In genomic region chr12:21527451-21528180, GRCh38 we compare ENCODE assay signal across 8 cellular contexts. TPM values are rescaled to one million over a fixed set of nuclear protein-coding genes. Genes with fewer than 3 reads are reported as not detected.
A peak's percentile ranks its signal among the peaks of the same experiment; 100 is the strongest.
DNase-seq lines count a peak whose midpoint lies in the region; ATAC-seq and TF ChIP-seq lines count a peak whose summit lies in the region.

No MANE protein-coding gene starts in this region.

- H3K4me1 ChIP-seq in OCI-LY3 (ENCODE audit: low read length) (peaks cover 6% of the 10 kb centered on the region; the same call in 1 of the 2 replicates), stomach smooth muscle (ENCODE audit: control insufficient read depth, insufficient read depth, low read length) (peaks cover 5% of the 10 kb centered on the region)

- no peaks in the 10 kb centered on the region for H3K79me2 ChIP-seq in OCI-LY3 (ENCODE audit: low read length)

- intact Hi-C loops in CD14-positive monocyte (cut with micrococcal nuclease) = no loop called here
- intact Hi-C loops in activated T-helper 2 cell treated with anti-CD3 and anti-CD28 coated beads, Interferon-gamma antibody, Interleukin-2, Interleukin-4, amounts not matched to agents 10 μg/mL and 5 μg/mL and 100 μg/mL, durations not matched to agents 14 hours and 24 hours and 36 hours (cut with micrococcal nuclease) = loop anchor here (1.0 to 5.0 kb wide), 2 partner anchors 26 to 35 kb away; partner anchors contain the start of genes GOLT1B and RECQL

- ATAC-seq in GM19397 (IDR thresholded peaks at IDR 0.05; ENCODE audit: unreplicated experiment) = peak; percentile 99
- ATAC-seq in HG03469 (IDR thresholded peaks at IDR 0.05; ENCODE audit: unreplicated experiment) = peak; percentile 97
- ATAC-seq in natural killer cell treated with Interleukin-12 subunit alpha and Interleukin-12 subunit beta and Interleukin-15 and Interleukin-18, amount 100 ng/mL, for 72 hours = peak; percentile 88 to 92

- H3K27ac Mint-ChIP-seq in CD14-positive monocyte = no peak overlapping the region
- no peak overlapping the region for H3K27ac Mint-ChIP-seq in activated T-helper 2 cell treated with anti-CD3 and anti-CD28 coated beads, Interferon-gamma antibody, Interleukin-2, Interleukin-4, amounts not matched to agents 10 μg/mL and 5 μg/mL and 100 μg/mL, durations not matched to agents 14 hours and 24 hours and 36 hours
- H3K27ac Mint-ChIP-seq in natural killer cell treated with Interleukin-12 subunit alpha and Interleukin-12 subunit beta and Interleukin-15 and Interleukin-18, amount 100 ng/mL, for 72 hours = no peak overlapping the region

- H3K27ac ChIP-seq in OCI-LY3 (ENCODE audit: low read length) = no peak overlapping the region
- H3K27ac ChIP-seq in stomach smooth muscle (ENCODE audit: low read length) = peak overlapping the region; percentile 58

- no peak for DNase-seq in CD14-positive monocyte (ENCODE audit: low spot score)
- DNase-seq in activated T-helper 2 cell treated with anti-CD3 and anti-CD28 coated beads, Interferon-gamma antibody, Interleukin-2, Interleukin-4, amounts not matched to agents 10 μg/mL and 5 μg/mL and 100 μg/mL, durations not matched to agents 14 hours and 24 hours and 36 hours (ENCODE audit: low spot score) = peak; percentile 57
- DNase-seq in fibroblast of the aortic adventitia (ENCODE audit: low read depth) = peak; percentile 39
- peak; percentile 63 for DNase-seq in natural killer cell treated with Interleukin-12 subunit alpha and Interleukin-12 subunit beta and Interleukin-15 and Interleukin-18, amount 100 ng/mL, for 72 hours (ENCODE audit: low spot score)

- no peaks in the 10 kb centered on the region for H3K9me3 ChIP-seq in OCI-LY3 (ENCODE audit: insufficient read depth, low read length)
- H3K9me3 ChIP-seq in stomach smooth muscle (ENCODE audit: control insufficient read depth in 2 of 2, low read length in 2 of 2) = no peaks in the 10 kb centered on the region

- H4K20me1 ChIP-seq in OCI-LY3 (ENCODE audit: insufficient read depth, low read length) = no peaks in the 10 kb centered on the region

- H3K4me3 ChIP-seq in OCI-LY3 (ENCODE audit: low read length) (peak overlapping the region; percentile 87), fibroblast of the aortic adventitia (ENCODE audit: low read depth, low read length) (peak overlapping the region; percentile 67), stomach smooth muscle (ENCODE audit: low read length in 2 of 2) (peak overlapping the region; percentile 60 to 80)

- peak overlapping the region; percentile 58 to 80 for H3K4me3 Mint-ChIP-seq in CD14-positive monocyte
- H3K4me3 Mint-ChIP-seq in activated T-helper 2 cell treated with anti-CD3 and anti-CD28 coated beads, Interferon-gamma antibody, Interleukin-2, Interleukin-4, amounts not matched to agents 10 μg/mL and 5 μg/mL and 100 μg/mL, durations not matched to agents 14 hours and 24 hours and 36 hours (ENCODE audit: low read depth) = peak overlapping the region; percentile 77
- peak overlapping the region; percentile 29 for H3K4me3 Mint-ChIP-seq in natural killer cell treated with Interleukin-12 subunit alpha and Interleukin-12 subunit beta and Interleukin-15 and Interleukin-18, amount 100 ng/mL, for 72 hours

- TF ChIP-seq CTCF in CD14-positive monocyte (IDR thresholded peaks at IDR 0.05) (no peak), OCI-LY3 (IDR thresholded peaks at IDR 0.05; ENCODE audit: low read depth, low read length) (no peak), fibroblast of the aortic adventitia (IDR thresholded peaks at IDR 0.05; ENCODE audit: insufficient read depth, low read length) (no peak)

- no peaks in the 10 kb centered on the region for H3K36me3 Mint-ChIP-seq in CD14-positive monocyte
- no peaks in the 10 kb centered on the region for H3K36me3 Mint-ChIP-seq in activated T-helper 2 cell treated with anti-CD3 and anti-CD28 coated beads, Interferon-gamma antibody, Interleukin-2, Interleukin-4, amounts not matched to agents 10 μg/mL and 5 μg/mL and 100 μg/mL, durations not matched to agents 14 hours and 24 hours and 36 hours (ENCODE audit: low read depth)
- peaks cover 6% of the 10 kb centered on the region for H3K36me3 Mint-ChIP-seq in natural killer cell treated with Interleukin-12 subunit alpha and Interleukin-12 subunit beta and Interleukin-15 and Interleukin-18, amount 100 ng/mL, for 72 hours

- H3K4me2 ChIP-seq in OCI-LY3 (ENCODE audit: low read length) = peak overlapping the region; percentile 86

- H3K27me3 ChIP-seq in OCI-LY3 (ENCODE audit: low read depth, low read length) (peaks cover 16% of the 10 kb centered on the region), stomach smooth muscle (ENCODE audit: control insufficient read depth in 1 of 2, insufficient read depth in 2 of 2, low read length in 2 of 2) (no peaks in the 10 kb centered on the region)

- peaks cover 6% of the 10 kb centered on the region for H3K4me1 Mint-ChIP-seq in CD14-positive monocyte
- H3K4me1 Mint-ChIP-seq in activated T-helper 2 cell treated with anti-CD3 and anti-CD28 coated beads, Interferon-gamma antibody, Interleukin-2, Interleukin-4, amounts not matched to agents 10 μg/mL and 5 μg/mL and 100 μg/mL, durations not matched to agents 14 hours and 24 hours and 36 hours (ENCODE audit: low read depth) = peaks cover 8% of the 10 kb centered on the region
- H3K4me1 Mint-ChIP-seq in natural killer cell treated with Interleukin-12 subunit alpha and Interleukin-12 subunit beta and Interleukin-15 and Interleukin-18, amount 100 ng/mL, for 72 hours (ENCODE audit: low read depth in 2 of 2) = no peaks in the 10 kb centered on the region

- H3K36me3 ChIP-seq in OCI-LY3 (replicated peaks; ENCODE audit: low read depth, low read length) = no peaks in the 10 kb centered on the region
- H3K36me3 ChIP-seq in stomach smooth muscle (ENCODE audit: control insufficient read depth in 2 of 2, insufficient read depth in 2 of 2, low read length in 2 of 2) = no peaks in the 10 kb centered on the region

- peaks cover 52 to 64% (median 53%) of the 10 kb centered on the region in 3 donors for H3K27me3 Mint-ChIP-seq in CD14-positive monocyte (ENCODE audit: low read depth in 3 of 3)
- peaks cover 25% of the 10 kb centered on the region for H3K27me3 Mint-ChIP-seq in activated T-helper 2 cell treated with anti-CD3 and anti-CD28 coated beads, Interferon-gamma antibody, Interleukin-2, Interleukin-4, amounts not matched to agents 10 μg/mL and 5 μg/mL and 100 μg/mL, durations not matched to agents 14 hours and 24 hours and 36 hours (ENCODE audit: low read depth)
- peaks cover 37 to 60% of the 10 kb centered on the region in 2 donors for H3K27me3 Mint-ChIP-seq in natural killer cell treated with Interleukin-12 subunit alpha and Interleukin-12 subunit beta and Interleukin-15 and Interleukin-18, amount 100 ng/mL, for 72 hours

- H3K9me3 Mint-ChIP-seq in CD14-positive monocyte = peaks cover 2 to 5% (median 4%) of the 10 kb centered on the region in 7 donors
- H3K9me3 Mint-ChIP-seq in activated T-helper 2 cell treated with anti-CD3 and anti-CD28 coated beads, Interferon-gamma antibody, Interleukin-2, Interleukin-4, amounts not matched to agents 10 μg/mL and 5 μg/mL and 100 μg/mL, durations not matched to agents 14 hours and 24 hours and 36 hours = peaks cover 5% of the 10 kb centered on the region
- peaks cover 5% of the 10 kb centered on the region for H3K9me3 Mint-ChIP-seq in natural killer cell treated with Interleukin-12 subunit alpha and Interleukin-12 subunit beta and Interleukin-15 and Interleukin-18, amount 100 ng/mL, for 72 hours

- H2AFZ ChIP-seq in OCI-LY3 (ENCODE audit: low read depth, low read length) = peak overlapping the region; percentile 71

- peak overlapping the region; percentile 60 for H3K9ac ChIP-seq in OCI-LY3 (ENCODE audit: low read length)
- peak overlapping the region; percentile 54 to 58 for H3K9ac ChIP-seq in stomach smooth muscle (ENCODE audit: low read length in 2 of 2)

RNA-seq across cellular contexts. Expression of gene SPX, which starts 1.5 kb away (rescaled TPM):
- polyA plus RNA-seq in CD14-positive monocyte = under 1 TPM in 1 of 2 donors, not detected in 1; 0.21 TPM
- 1.1 and 1.6 TPM in 2 replicates for total RNA-seq in activated T-helper 2 cell treated with anti-CD3 and anti-CD28 coated beads, Interferon-gamma antibody, Interleukin-2, Interleukin-4, amounts not matched to agents 10 μg/mL and 5 μg/mL and 100 μg/mL, durations not matched to agents 14 hours and 24 hours and 36 hours
- 0.54 and 0.82 TPM in 2 replicates for total RNA-seq in fibroblast of the aortic adventitia (ENCODE audit: low replicate concordance)
- total RNA-seq in natural killer cell treated with Interleukin-12 subunit alpha and Interleukin-12 subunit beta and Interleukin-15 and Interleukin-18, amount 100 ng/mL, for 72 hours = under 1 TPM in 1 of 2 donors, not detected in 1; 0.61 TPM

RNA-seq across cellular contexts. Expression of gene GOLT1B, which starts 26.0 kb away (rescaled TPM):
- 10 to 100 TPM; 21.4 to 24.5 TPM for polyA plus RNA-seq in CD14-positive monocyte
- 42.2 and 46.1 TPM in 2 replicates for total RNA-seq in activated T-helper 2 cell treated with anti-CD3 and anti-CD28 coated beads, Interferon-gamma antibody, Interleukin-2, Interleukin-4, amounts not matched to agents 10 μg/mL and 5 μg/mL and 100 μg/mL, durations not matched to agents 14 hours and 24 hours and 36 hours
- 55.2 and 82.2 TPM in 2 replicates for total RNA-seq in fibroblast of the aortic adventitia (ENCODE audit: low replicate concordance)
- total RNA-seq in natural killer cell treated with Interleukin-12 subunit alpha and Interleukin-12 subunit beta and Interleukin-15 and Interleukin-18, amount 100 ng/mL, for 72 hours = 10 to 100 TPM; 50.6 to 55.9 TPM

RNA-seq across cellular contexts. Expression of gene RECQL, which starts 26.2 kb away (rescaled TPM):
- 10 to 100 TPM; 18.6 to 21.7 TPM for polyA plus RNA-seq in CD14-positive monocyte
- 68.4 and 69.0 TPM in 2 replicates for total RNA-seq in activated T-helper 2 cell treated with anti-CD3 and anti-CD28 coated beads, Interferon-gamma antibody, Interleukin-2, Interleukin-4, amounts not matched to agents 10 μg/mL and 5 μg/mL and 100 μg/mL, durations not matched to agents 14 hours and 24 hours and 36 hours
- total RNA-seq in fibroblast of the aortic adventitia (ENCODE audit: low replicate concordance) = 54.1 and 114 TPM in 2 replicates
- 10 to 100 TPM; 67.3 to 83.3 TPM for total RNA-seq in natural killer cell treated with Interleukin-12 subunit alpha and Interleukin-12 subunit beta and Interleukin-15 and Interleukin-18, amount 100 ng/mL, for 72 hours
